8 cellular contexts compared by ENCODE assay signal in genomic region chr16:32187918-32188669, GRCh38.
DNase-seq lines count a peak whose midpoint lies in the region; ATAC-seq and TF ChIP-seq lines count a peak whose summit lies in the region.
"Not testable (repeated sequence)": the region's sequence is repeated elsewhere in the genome, so short reads cannot be mapped to it uniquely, and the experiment has no call there.

No MANE protein-coding gene starts in this region.

- H3K27me3 ChIP-seq in Panc1 (ENCODE audit: control insufficient read depth, insufficient read depth, low read length): not testable (repeated sequence)

- POLR2A ChIA-PET in Panc1 (lab: Charles Lee): not testable (repeated sequence)

- not testable (repeated sequence) for H3K4me1 Mint-ChIP-seq in activated CD8-positive, alpha-beta memory T cell treated with anti-CD3 and anti-CD28 coated beads, Interleukin-2, amount 10 ng/mL, durations not matched to agents 7 days and 5 days; effector memory CD8-positive, alpha-beta T cell (ENCODE audit: low read depth in 2 of 2); naive B cell; stimulated activated memory B cell treated with anti-CD40 and anti-IgM and Interleukin-4, amounts not matched to agents 10 μg/mL and 1 μg/mL and 100 μg/mL, for 72 hours

- not testable (repeated sequence) for H3K27ac Mint-ChIP-seq in activated CD8-positive, alpha-beta memory T cell treated with anti-CD3 and anti-CD28 coated beads, Interleukin-2, amount 10 ng/mL, durations not matched to agents 7 days and 5 days; effector memory CD8-positive, alpha-beta T cell; naive B cell; stimulated activated memory B cell treated with anti-CD40 and anti-IgM and Interleukin-4, amounts not matched to agents 10 μg/mL and 1 μg/mL and 100 μg/mL, for 72 hours

- H3K27ac ChIP-seq in C4-2B: peak overlapping the region; percentile 36; the same call in 1 of the 2 replicates
- H3K27ac ChIP-seq in Panc1 (ENCODE audit: low read length): not testable (repeated sequence)

- H3K9me3 Mint-ChIP-seq in activated CD8-positive, alpha-beta memory T cell treated with anti-CD3 and anti-CD28 coated beads, Interleukin-2, amount 10 ng/mL, durations not matched to agents 7 days and 5 days (ENCODE audit: low read depth); effector memory CD8-positive, alpha-beta T cell; naive B cell; stimulated activated memory B cell treated with anti-CD40 and anti-IgM and Interleukin-4, amounts not matched to agents 10 μg/mL and 1 μg/mL and 100 μg/mL, for 72 hours: not testable (repeated sequence)

- H3K4me1 ChIP-seq in Panc1 (ENCODE audit: control insufficient read depth, insufficient read depth, low read length): not testable (repeated sequence)

- not testable (repeated sequence) for H3K4me3 ChIP-seq in Panc1 (ENCODE audit: low read depth in 2 of 2, low read length in 2 of 2)

- ATAC-seq in GM19328 (IDR thresholded peaks at IDR 0.05; ENCODE audit: unreplicated experiment): peak; percentile 55
- ATAC-seq in Panc1: peak; percentile 98
- peak; percentile 65 for ATAC-seq in activated CD8-positive, alpha-beta memory T cell treated with anti-CD3 and anti-CD28 coated beads, Interleukin-2, amount 10 ng/mL, durations not matched to agents 7 days and 5 days
- peak; percentile 81 for ATAC-seq in effector memory CD8-positive, alpha-beta T cell (replicated peaks)
- peak; percentile 100 for ATAC-seq in left ventricle myocardium superior
- peak; percentile 75 to 82 for ATAC-seq in naive B cell (ENCODE audit: low read depth in 2 of 2)
- ATAC-seq in stimulated activated memory B cell treated with anti-CD40 and anti-IgM and Interleukin-4, amounts not matched to agents 10 μg/mL and 1 μg/mL and 100 μg/mL, for 72 hours: peak; percentile 82

- not testable (repeated sequence) for DNase-seq in Panc1 (ENCODE audit: low read depth, low spot score); activated CD8-positive, alpha-beta memory T cell treated with anti-CD3 and anti-CD28 coated beads, Interleukin-2, amount 10 ng/mL, durations not matched to agents 7 days and 5 days; effector memory CD8-positive, alpha-beta T cell; left ventricle myocardium superior; naive B cell

- H3K36me3 Mint-ChIP-seq in activated CD8-positive, alpha-beta memory T cell treated with anti-CD3 and anti-CD28 coated beads, Interleukin-2, amount 10 ng/mL, durations not matched to agents 7 days and 5 days; effector memory CD8-positive, alpha-beta T cell (ENCODE audit: insufficient read depth); naive B cell; stimulated activated memory B cell treated with anti-CD40 and anti-IgM and Interleukin-4, amounts not matched to agents 10 μg/mL and 1 μg/mL and 100 μg/mL, for 72 hours: not testable (repeated sequence)

- not testable (repeated sequence) for H3K27me3 Mint-ChIP-seq in activated CD8-positive, alpha-beta memory T cell treated with anti-CD3 and anti-CD28 coated beads, Interleukin-2, amount 10 ng/mL, durations not matched to agents 7 days and 5 days; effector memory CD8-positive, alpha-beta T cell; naive B cell; stimulated activated memory B cell treated with anti-CD40 and anti-IgM and Interleukin-4, amounts not matched to agents 10 μg/mL and 1 μg/mL and 100 μg/mL, for 72 hours

- not testable (repeated sequence) for H3K4me3 Mint-ChIP-seq in activated CD8-positive, alpha-beta memory T cell treated with anti-CD3 and anti-CD28 coated beads, Interleukin-2, amount 10 ng/mL, durations not matched to agents 7 days and 5 days; effector memory CD8-positive, alpha-beta T cell; naive B cell; stimulated activated memory B cell treated with anti-CD40 and anti-IgM and Interleukin-4, amounts not matched to agents 10 μg/mL and 1 μg/mL and 100 μg/mL, for 72 hours

- not testable (repeated sequence) for H3K36me3 ChIP-seq in Panc1 (ENCODE audit: control insufficient read depth, insufficient read depth, low read length)

- CTCF ChIA-PET in Panc1 (lab: Charles Lee); activated CD8-positive, alpha-beta memory T cell treated with anti-CD3 and anti-CD28 coated beads, Interleukin-2, amount 10 ng/mL, durations not matched to agents 7 days and 5 days (lab: Charles Lee): not testable (repeated sequence)

- BruUV-seq in Panc1 (replicated peaks; lab: Mats Ljungman, UMichigan): not testable (repeated sequence)

- not testable (repeated sequence) for H3K9me3 ChIP-seq in Panc1 (ENCODE audit: control insufficient read depth, insufficient read depth, low read depth, low read length)

- in situ Hi-C loops in Panc1 (cut with HindIII; ENCODE audit: low pct_unique_long_range_greater_than_20kb, low sequenced_read_pairs): not testable (repeated sequence)

- intact Hi-C loops in Panc1 (cut with micrococcal nuclease; ENCODE audit: unreplicated experiment); left ventricle myocardium superior (cut with micrococcal nuclease): not testable (repeated sequence)

- TF ChIP-seq CTCF in C4-2B (conservative IDR thresholded peaks at IDR 0.05); Panc1 (IDR thresholded peaks at IDR 0.05): not testable (repeated sequence)
